Comparison of ENCODE assay signal across 8 cellular contexts in the genomic region with DNA sequence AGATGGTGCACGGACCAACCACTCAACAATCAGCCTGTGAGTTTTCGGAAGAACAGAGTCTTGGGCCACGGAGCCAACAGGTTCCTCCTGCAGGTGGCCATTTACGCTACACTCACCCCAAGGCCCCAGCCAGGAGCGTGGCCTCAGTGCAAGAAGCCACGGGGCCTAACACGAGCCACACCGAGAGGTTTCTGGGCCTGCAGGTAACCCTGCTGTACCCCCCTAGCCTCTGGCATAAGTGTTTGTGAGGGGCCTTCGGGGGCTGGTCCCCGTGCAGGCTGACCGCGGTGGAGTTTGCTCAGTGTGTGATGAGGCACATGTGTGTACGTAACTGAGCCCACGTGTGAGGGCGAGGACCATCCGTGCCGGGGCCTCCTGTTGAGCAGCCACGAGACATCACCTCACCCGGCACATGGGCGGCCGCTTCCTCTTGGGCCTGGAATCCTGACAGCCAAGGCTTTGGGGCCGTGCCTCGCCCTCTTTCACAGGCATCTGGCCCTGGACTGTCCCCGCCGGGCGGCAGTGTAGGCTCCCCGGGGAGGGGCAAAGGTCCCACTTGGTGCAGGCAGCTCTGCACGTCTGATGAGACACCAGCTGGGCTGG.
A peak's percentile ranks its signal among the peaks of the same experiment; 100 is the strongest.
DNase-seq lines count a peak whose midpoint lies in the region; ATAC-seq and TF ChIP-seq lines count a peak whose summit lies in the region.

No MANE protein-coding gene starts in this region.

- H3K27me3 ChIP-seq in left lung: peaks cover 0 to 10% of the 10 kb centered on the region in 2 donors
- H3K27me3 ChIP-seq in SK-N-SH (ENCODE audit: insufficient read depth): no peaks in the 10 kb centered on the region

- DNase-seq in stimulated activated CD4-positive, alpha-beta T cell treated with anti-CD3 and anti-CD28 coated beads, Interleukin-4, amount 100 ng/mL, for 1 hour: peak; percentile 11
- DNase-seq in stimulated activated CD4-positive, alpha-beta T cell treated with anti-CD3 and anti-CD28 coated beads, Interleukin-4, amount 100 ng/mL, for 4 hours: no peak
- DNase-seq in left lung: peak; percentile 36 to 78
- DNase-seq in NCI-H774 (lab: John Stamatoyannopoulos, UW): no peak
- DNase-seq in SK-N-SH: no peak
- no peak for DNase-seq in DMS153 (lab: John Stamatoyannopoulos, UW)

- ATAC-seq in left lung: no peak
- no peak for ATAC-seq in GM21526 (IDR thresholded peaks at IDR 0.05; ENCODE audit: low FRiP score, unreplicated experiment)

- no peaks in the 10 kb centered on the region for H3K9me3 Mint-ChIP-seq in T-helper 1 cell treated with Interleukin-12 subunit alpha and Interleukin-12 subunit beta and Interleukin-4 antibody, amounts not matched to agents 30 μg/mL and 1 μg/mL, for 36 hours

- TF ChIP-seq RAD21 in SK-N-SH (IDR thresholded peaks at IDR 0.05; ENCODE audit: low read length): no peak

- no peak overlapping the region for H3K9ac ChIP-seq in SK-N-SH

- H3K9me3 ChIP-seq in left lung: no peaks in the 10 kb centered on the region
- H3K9me3 ChIP-seq in SK-N-SH: no peaks in the 10 kb centered on the region

- TF ChIP-seq CTCF in left lung (IDR thresholded peaks at IDR 0.05) (no peak), SK-N-SH (IDR thresholded peaks at IDR 0.05) (no peak)

- CTCF ChIA-PET in SK-N-SH (lab: Yijun Ruan, JAX): no interaction called here

- no peak overlapping the region for H2AFZ ChIP-seq in SK-N-SH (ENCODE audit: low read depth)

- peaks cover 31% of the 10 kb centered on the region for H3K4me1 Mint-ChIP-seq in T-helper 1 cell treated with Interleukin-12 subunit alpha and Interleukin-12 subunit beta and Interleukin-4 antibody, amounts not matched to agents 30 μg/mL and 1 μg/mL, for 36 hours (ENCODE audit: low read depth)

- 60% methylated on average over 3 of the region's 28 CpGs for WGBS in SK-N-SH (ENCODE audit: low lambda C conversion rate)

- H3K36me3 ChIP-seq in left lung: no peaks in the 10 kb centered on the region
- H3K36me3 ChIP-seq in SK-N-SH (replicated peaks in 1 of 2; ENCODE audit: control insufficient read depth in 1 of 2, insufficient read depth in 2 of 2, low read length in 1 of 2): no peaks in the 10 kb centered on the region

- H3K4me2 ChIP-seq in SK-N-SH: no peak overlapping the region

- H3K79me2 ChIP-seq in SK-N-SH (ENCODE audit: insufficient read depth): no peaks in the 10 kb centered on the region

- H3K4me1 ChIP-seq in left lung (peaks cover 0 to 22% of the 10 kb centered on the region in 2 donors), SK-N-SH (ENCODE audit: control insufficient read depth in 1 of 2, insufficient read depth in 2 of 2, low read depth in 1 of 2, low read length in 1 of 2) (peaks cover 0 to 9% of the 10 kb centered on the region in 2 experiments; a peak in 1 of 4 replicates)

- H3K4me3 Mint-ChIP-seq in T-helper 1 cell treated with Interleukin-12 subunit alpha and Interleukin-12 subunit beta and Interleukin-4 antibody, amounts not matched to agents 30 μg/mL and 1 μg/mL, for 36 hours: peak overlapping the region; percentile 90

- no peak for TF ChIP-seq EP300 in SK-N-SH (IDR thresholded peaks at IDR 0.05; ENCODE audit: borderline replicate concordance in 1 of 2, low read depth in 1 of 2, low read length in 1 of 2)

- H3K36me3 Mint-ChIP-seq in T-helper 1 cell treated with Interleukin-12 subunit alpha and Interleukin-12 subunit beta and Interleukin-4 antibody, amounts not matched to agents 30 μg/mL and 1 μg/mL, for 36 hours (ENCODE audit: low read depth): no peaks in the 10 kb centered on the region

- peak overlapping the region in 1 of 2 donors; percentile 20 for H3K4me3 ChIP-seq in left lung
- no peak overlapping the region for H3K4me3 ChIP-seq in SK-N-SH (ENCODE audit: low read depth in 2 of 2, low read length in 1 of 2)

- H4K20me1 ChIP-seq in SK-N-SH (ENCODE audit: insufficient read depth): no peaks in the 10 kb centered on the region

- H3K9me2 ChIP-seq in SK-N-SH: no peaks in the 10 kb centered on the region

- intact Hi-C loops in left lung (cut with DNase I): no loop called here

- no peaks in the 10 kb centered on the region for H3F3A ChIP-seq in SK-N-SH (replicated peaks; ENCODE audit: insufficient read depth)

- H3K27me3 Mint-ChIP-seq in T-helper 1 cell treated with Interleukin-12 subunit alpha and Interleukin-12 subunit beta and Interleukin-4 antibody, amounts not matched to agents 30 μg/mL and 1 μg/mL, for 36 hours (ENCODE audit: low read depth): no peaks in the 10 kb centered on the region

- POLR2A ChIA-PET in SK-N-SH (lab: Yijun Ruan, JAX): no interaction called here

- peak overlapping the region in 1 of 2 donors; percentile 61 for H3K27ac ChIP-seq in left lung
- no peak overlapping the region for H3K27ac ChIP-seq in SK-N-SH (ENCODE audit: low read depth in 2 of 2, low read length in 1 of 2)

- H3K27ac Mint-ChIP-seq in T-helper 1 cell treated with Interleukin-12 subunit alpha and Interleukin-12 subunit beta and Interleukin-4 antibody, amounts not matched to agents 30 μg/mL and 1 μg/mL, for 36 hours: peak overlapping the region; percentile 96

TF ChIP-seq in SK-N-SH, 30 proteins besides CTCF, POLR2A, EP300 and RAD21:
- TF ChIP-seq NRF1 (IDR thresholded peaks at IDR 0.05; ENCODE audit: low read depth, low read length) (no peak), RXRA (IDR thresholded peaks at IDR 0.05; ENCODE audit: borderline replicate concordance, low read depth) (no peak), MEF2A (IDR thresholded peaks at IDR 0.05; ENCODE audit: borderline replicate concordance, low read depth) (no peak), JUND (IDR thresholded peaks at IDR 0.05) (no peak), FOXM1 (IDR thresholded peaks at IDR 0.05; ENCODE audit: low read depth) (no peak), RFX5 (IDR thresholded peaks at IDR 0.05; ENCODE audit: low read length) (no peak), NFIC (IDR thresholded peaks at IDR 0.05; ENCODE audit: borderline replicate concordance) (no peak), ELF1 (IDR thresholded peaks at IDR 0.05) (no peak), RCOR1 (IDR thresholded peaks at IDR 0.05; ENCODE audit: low read length) (no peak), TAF1 (IDR thresholded peaks at IDR 0.05; ENCODE audit: borderline replicate concordance, low read depth, low read length) (no peak), GATA2 (CRISPR knock-in tag; IDR thresholded peaks at IDR 0.05) (no peak), EZH2phosphoT487 (IDR thresholded peaks at IDR 0.05; ENCODE audit: borderline replicate concordance, low read depth) (no peak), FOSL2 (IDR thresholded peaks at IDR 0.05; ENCODE audit: borderline replicate concordance, low read depth) (no peak), FOXJ3 (CRISPR knock-in tag; IDR thresholded peaks at IDR 0.05) (no peak)
- TF ChIP-seq, protein P1, sequence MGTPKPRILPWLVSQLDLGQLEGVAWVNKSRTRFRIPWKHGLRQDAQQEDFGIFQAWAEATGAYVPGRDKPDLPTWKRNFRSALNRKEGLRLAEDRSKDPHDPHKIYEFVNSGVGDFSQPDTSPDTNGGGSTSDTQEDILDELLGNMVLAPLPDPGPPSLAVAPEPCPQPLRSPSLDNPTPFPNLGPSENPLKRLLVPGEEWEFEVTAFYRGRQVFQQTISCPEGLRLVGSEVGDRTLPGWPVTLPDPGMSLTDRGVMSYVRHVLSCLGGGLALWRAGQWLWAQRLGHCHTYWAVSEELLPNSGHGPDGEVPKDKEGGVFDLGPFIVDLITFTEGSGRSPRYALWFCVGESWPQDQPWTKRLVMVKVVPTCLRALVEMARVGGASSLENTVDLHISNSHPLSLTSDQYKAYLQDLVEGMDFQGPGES (IDR thresholded peaks at IDR 0.05; ENCODE audit: low read depth, low read length): no peak
- TF ChIP-seq, protein P2, sequence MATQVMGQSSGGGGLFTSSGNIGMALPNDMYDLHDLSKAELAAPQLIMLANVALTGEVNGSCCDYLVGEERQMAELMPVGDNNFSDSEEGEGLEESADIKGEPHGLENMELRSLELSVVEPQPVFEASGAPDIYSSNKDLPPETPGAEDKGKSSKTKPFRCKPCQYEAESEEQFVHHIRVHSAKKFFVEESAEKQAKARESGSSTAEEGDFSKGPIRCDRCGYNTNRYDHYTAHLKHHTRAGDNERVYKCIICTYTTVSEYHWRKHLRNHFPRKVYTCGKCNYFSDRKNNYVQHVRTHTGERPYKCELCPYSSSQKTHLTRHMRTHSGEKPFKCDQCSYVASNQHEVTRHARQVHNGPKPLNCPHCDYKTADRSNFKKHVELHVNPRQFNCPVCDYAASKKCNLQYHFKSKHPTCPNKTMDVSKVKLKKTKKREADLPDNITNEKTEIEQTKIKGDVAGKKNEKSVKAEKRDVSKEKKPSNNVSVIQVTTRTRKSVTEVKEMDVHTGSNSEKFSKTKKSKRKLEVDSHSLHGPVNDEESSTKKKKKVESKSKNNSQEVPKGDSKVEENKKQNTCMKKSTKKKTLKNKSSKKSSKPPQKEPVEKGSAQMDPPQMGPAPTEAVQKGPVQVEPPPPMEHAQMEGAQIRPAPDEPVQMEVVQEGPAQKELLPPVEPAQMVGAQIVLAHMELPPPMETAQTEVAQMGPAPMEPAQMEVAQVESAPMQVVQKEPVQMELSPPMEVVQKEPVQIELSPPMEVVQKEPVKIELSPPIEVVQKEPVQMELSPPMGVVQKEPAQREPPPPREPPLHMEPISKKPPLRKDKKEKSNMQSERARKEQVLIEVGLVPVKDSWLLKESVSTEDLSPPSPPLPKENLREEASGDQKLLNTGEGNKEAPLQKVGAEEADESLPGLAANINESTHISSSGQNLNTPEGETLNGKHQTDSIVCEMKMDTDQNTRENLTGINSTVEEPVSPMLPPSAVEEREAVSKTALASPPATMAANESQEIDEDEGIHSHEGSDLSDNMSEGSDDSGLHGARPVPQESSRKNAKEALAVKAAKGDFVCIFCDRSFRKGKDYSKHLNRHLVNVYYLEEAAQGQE (IDR thresholded peaks at IDR 0.05; ENCODE audit: low read depth, low read length): no peak
- TF ChIP-seq, protein P3, sequence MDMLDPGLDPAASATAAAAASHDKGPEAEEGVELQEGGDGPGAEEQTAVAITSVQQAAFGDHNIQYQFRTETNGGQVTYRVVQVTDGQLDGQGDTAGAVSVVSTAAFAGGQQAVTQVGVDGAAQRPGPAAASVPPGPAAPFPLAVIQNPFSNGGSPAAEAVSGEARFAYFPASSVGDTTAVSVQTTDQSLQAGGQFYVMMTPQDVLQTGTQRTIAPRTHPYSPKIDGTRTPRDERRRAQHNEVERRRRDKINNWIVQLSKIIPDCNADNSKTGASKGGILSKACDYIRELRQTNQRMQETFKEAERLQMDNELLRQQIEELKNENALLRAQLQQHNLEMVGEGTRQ (IDR thresholded peaks at IDR 0.05; ENCODE audit: borderline replicate concordance, low read depth, low read length): no peak
- TF ChIP-seq, protein P4, sequence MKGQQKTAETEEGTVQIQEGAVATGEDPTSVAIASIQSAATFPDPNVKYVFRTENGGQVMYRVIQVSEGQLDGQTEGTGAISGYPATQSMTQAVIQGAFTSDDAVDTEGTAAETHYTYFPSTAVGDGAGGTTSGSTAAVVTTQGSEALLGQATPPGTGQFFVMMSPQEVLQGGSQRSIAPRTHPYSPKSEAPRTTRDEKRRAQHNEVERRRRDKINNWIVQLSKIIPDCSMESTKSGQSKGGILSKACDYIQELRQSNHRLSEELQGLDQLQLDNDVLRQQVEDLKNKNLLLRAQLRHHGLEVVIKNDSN (IDR thresholded peaks at IDR 0.05; ENCODE audit: borderline replicate concordance, low read depth): no peak

Comparison
In these comparisons a context has a peak if more than half of its experiments do, and no peak if none do; other contexts are left out.
1. DNase-seq: peak in stimulated activated CD4-positive, alpha-beta T cell treated with anti-CD3 and anti-CD28 coated beads, Interleukin-4, amount 100 ng/mL, for 1 hour (single experiment) and left lung (2 of 2); none in stimulated activated CD4-positive, alpha-beta T cell treated with anti-CD3 and anti-CD28 coated beads, Interleukin-4, amount 100 ng/mL, for 4 hours (0 of 2), NCI-H774 (single experiment), SK-N-SH (single experiment) and DMS153 (single experiment).